ENCODE assay signal across 1 cellular context in the genomic region with DNA sequence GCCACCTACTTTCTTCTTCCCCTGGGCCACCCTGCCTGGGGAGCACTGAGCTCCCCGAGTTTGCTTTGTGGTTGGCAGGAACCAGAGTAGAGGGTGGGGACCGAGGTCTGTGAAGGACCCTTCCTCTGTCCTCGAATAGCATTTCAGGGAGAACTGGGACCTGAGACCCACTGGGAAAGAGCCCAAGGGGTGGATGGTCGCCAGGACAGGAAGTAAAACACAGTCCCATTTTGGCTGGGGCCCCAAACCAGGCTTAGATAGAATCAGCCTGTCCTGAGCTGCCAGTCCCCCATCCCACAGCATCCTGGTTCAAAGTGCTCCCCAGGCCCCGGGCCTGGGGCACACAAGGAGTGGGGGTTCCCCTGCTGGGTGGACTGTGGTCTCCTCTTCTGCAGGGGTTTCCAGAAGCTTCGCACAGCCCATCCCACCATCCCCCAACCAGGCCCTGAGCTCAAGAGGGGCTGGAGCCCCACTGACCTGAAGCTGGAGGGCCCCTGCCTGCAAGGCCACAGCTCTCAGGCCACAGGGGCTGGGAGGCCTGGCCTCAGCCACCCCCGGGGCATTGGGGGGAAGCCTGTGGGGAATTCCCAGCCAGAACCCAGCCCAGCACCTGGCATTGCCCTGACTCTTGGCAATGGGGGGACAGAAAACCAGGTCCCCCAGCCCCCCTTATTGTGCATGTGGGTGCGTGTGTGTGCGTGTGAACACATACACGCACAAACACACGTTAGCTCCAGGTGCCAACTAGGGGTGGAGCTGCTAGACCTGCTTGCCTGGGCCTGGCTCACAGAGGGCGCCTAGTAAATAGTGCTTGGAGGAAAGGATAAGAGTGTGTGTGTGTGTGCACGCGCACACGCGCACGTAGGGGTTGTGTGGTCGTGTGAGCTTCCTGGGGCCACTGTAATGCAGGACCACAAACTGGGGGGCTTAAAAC.
TF ChIP-seq lines count a peak whose summit lies in the region.

No MANE protein-coding gene starts in this region.

TF ChIP-seq in HepG2, 621 proteins besides CTCF, POLR2A, EP300 and RAD21 (continued from another document and continues in another):
- TF ChIP-seq, protein P1, sequence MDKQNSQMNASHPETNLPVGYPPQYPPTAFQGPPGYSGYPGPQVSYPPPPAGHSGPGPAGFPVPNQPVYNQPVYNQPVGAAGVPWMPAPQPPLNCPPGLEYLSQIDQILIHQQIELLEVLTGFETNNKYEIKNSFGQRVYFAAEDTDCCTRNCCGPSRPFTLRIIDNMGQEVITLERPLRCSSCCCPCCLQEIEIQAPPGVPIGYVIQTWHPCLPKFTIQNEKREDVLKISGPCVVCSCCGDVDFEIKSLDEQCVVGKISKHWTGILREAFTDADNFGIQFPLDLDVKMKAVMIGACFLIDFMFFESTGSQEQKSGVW (CRISPR knock-in tag; IDR thresholded peaks at IDR 0.05; ENCODE audit: borderline replicate concordance): no peak
- TF ChIP-seq, protein P2, sequence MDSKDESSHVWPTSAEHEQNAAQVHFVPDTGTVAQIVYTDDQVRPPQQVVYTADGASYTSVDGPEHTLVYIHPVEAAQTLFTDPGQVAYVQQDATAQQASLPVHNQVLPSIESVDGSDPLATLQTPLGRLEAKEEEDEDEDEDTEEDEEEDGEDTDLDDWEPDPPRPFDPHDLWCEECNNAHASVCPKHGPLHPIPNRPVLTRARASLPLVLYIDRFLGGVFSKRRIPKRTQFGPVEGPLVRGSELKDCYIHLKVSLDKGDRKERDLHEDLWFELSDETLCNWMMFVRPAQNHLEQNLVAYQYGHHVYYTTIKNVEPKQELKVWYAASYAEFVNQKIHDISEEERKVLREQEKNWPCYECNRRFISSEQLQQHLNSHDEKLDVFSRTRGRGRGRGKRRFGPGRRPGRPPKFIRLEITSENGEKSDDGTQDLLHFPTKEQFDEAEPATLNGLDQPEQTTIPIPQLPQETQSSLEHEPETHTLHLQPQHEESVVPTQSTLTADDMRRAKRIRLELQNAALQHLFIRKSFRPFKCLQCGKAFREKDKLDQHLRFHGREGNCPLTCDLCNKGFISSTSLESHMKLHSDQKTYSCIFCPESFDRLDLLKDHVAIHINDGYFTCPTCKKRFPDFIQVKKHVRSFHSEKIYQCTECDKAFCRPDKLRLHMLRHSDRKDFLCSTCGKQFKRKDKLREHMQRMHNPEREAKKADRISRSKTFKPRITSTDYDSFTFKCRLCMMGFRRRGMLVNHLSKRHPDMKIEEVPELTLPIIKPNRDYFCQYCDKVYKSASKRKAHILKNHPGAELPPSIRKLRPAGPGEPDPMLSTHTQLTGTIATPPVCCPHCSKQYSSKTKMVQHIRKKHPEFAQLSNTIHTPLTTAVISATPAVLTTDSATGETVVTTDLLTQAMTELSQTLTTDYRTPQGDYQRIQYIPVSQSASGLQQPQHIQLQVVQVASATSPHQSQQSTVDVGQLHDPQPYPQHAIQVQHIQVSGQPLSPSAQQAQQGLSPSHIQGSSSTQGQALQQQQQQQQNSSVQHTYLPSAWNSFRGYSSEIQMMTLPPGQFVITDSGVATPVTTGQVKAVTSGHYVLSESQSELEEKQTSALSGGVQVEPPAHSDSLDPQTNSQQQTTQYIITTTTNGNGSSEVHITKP (CRISPR knock-in tag; IDR thresholded peaks at IDR 0.05; ENCODE audit: low read depth): no peak
- TF ChIP-seq ZNF333 (CRISPR knock-in tag; IDR thresholded peaks at IDR 0.05; ENCODE audit: borderline replicate concordance) (peak; percentile 19; the same call in 1 of the 2 replicates), KMT2B (CRISPR knock-in tag; IDR thresholded peaks at IDR 0.05) (no peak; the same call in 1 of the 2 replicates), CHD4 (IDR thresholded peaks at IDR 0.05; ENCODE audit: borderline replicate concordance, low read length) (peak; percentile 90), ZNF354B (CRISPR knock-in tag; IDR thresholded peaks at IDR 0.05) (0 out of 2 replicates have a peak, but pooled peaks have one; percentile 11), AGO2 (optimal IDR thresholded peaks at IDR 0.05; ENCODE audit: low read depth, low read length) (peak; percentile 10), NRL (CRISPR knock-in tag; IDR thresholded peaks at IDR 0.05; ENCODE audit: borderline replicate concordance) (peak; percentile 43; the same call in 1 of the 2 replicates), MYC (CRISPR knock-in tag; IDR thresholded peaks at IDR 0.05; ENCODE audit: borderline replicate concordance) (no peak), ZNF326 (CRISPR knock-in tag; IDR thresholded peaks at IDR 0.05; ENCODE audit: borderline replicate concordance) (no peak), BCL6 (CRISPR knock-in tag; IDR thresholded peaks at IDR 0.05) (0 out of 2 replicates have a peak, but pooled peaks have one; percentile 1), KAT7 (CRISPR knock-in tag; IDR thresholded peaks at IDR 0.05; ENCODE audit: borderline replicate concordance) (no peak), ZNF430 (CRISPR knock-in tag; IDR thresholded peaks at IDR 0.05) (0 out of 2 replicates have a peak, but pooled peaks have one; percentile 62), ESRRA (CRISPR knock-in tag; IDR thresholded peaks at IDR 0.05; ENCODE audit: low read depth) (0 out of 2 replicates have a peak, but pooled peaks have one; percentile 35), ZNF556 (CRISPR knock-in tag; IDR thresholded peaks at IDR 0.05; ENCODE audit: borderline replicate concordance) (0 out of 2 replicates have a peak, but pooled peaks have one; percentile 21), ZNF234 (CRISPR knock-in tag; conservative IDR thresholded peaks at IDR 0.05) (no peak)
- TF ChIP-seq, protein P3, sequence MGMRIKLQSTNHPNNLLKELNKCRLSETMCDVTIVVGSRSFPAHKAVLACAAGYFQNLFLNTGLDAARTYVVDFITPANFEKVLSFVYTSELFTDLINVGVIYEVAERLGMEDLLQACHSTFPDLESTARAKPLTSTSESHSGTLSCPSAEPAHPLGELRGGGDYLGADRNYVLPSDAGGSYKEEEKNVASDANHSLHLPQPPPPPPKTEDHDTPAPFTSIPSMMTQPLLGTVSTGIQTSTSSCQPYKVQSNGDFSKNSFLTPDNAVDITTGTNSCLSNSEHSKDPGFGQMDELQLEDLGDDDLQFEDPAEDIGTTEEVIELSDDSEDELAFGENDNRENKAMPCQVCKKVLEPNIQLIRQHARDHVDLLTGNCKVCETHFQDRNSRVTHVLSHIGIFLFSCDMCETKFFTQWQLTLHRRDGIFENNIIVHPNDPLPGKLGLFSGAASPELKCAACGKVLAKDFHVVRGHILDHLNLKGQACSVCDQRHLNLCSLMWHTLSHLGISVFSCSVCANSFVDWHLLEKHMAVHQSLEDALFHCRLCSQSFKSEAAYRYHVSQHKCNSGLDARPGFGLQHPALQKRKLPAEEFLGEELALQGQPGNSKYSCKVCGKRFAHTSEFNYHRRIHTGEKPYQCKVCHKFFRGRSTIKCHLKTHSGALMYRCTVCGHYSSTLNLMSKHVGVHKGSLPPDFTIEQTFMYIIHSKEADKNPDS (CRISPR knock-in tag; IDR thresholded peaks at IDR 0.05): no peak
- TF ChIP-seq, protein P4, sequence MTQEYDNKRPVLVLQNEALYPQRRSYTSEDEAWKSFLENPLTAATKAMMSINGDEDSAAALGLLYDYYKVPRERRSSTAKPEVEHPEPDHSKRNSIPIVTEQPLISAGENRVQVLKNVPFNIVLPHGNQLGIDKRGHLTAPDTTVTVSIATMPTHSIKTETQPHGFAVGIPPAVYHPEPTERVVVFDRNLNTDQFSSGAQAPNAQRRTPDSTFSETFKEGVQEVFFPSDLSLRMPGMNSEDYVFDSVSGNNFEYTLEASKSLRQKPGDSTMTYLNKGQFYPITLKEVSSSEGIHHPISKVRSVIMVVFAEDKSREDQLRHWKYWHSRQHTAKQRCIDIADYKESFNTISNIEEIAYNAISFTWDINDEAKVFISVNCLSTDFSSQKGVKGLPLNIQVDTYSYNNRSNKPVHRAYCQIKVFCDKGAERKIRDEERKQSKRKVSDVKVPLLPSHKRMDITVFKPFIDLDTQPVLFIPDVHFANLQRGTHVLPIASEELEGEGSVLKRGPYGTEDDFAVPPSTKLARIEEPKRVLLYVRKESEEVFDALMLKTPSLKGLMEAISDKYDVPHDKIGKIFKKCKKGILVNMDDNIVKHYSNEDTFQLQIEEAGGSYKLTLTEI (CRISPR knock-in tag; conservative IDR thresholded peaks at IDR 0.05): no peak
- TF ChIP-seq, protein P5, sequence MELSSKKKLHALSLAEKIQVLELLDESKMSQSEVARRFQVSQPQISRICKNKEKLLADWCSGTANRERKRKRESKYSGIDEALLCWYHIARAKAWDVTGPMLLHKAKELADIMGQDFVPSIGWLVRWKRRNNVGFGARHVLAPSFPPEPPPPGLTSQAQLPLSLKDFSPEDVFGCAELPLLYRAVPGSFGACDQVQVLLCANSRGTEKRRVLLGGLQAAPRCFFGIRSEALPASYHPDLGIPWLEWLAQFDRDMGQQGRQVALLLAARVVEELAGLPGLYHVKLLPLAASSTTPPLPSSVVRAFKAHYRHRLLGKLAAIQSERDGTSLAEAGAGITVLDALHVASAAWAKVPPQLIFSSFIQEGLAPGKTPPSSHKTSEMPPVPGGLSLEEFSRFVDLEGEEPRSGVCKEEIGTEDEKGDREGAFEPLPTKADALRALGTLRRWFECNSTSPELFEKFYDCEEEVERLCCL (CRISPR knock-in tag; IDR thresholded peaks at IDR 0.05; ENCODE audit: borderline replicate concordance): no peak
- TF ChIP-seq, protein P6, sequence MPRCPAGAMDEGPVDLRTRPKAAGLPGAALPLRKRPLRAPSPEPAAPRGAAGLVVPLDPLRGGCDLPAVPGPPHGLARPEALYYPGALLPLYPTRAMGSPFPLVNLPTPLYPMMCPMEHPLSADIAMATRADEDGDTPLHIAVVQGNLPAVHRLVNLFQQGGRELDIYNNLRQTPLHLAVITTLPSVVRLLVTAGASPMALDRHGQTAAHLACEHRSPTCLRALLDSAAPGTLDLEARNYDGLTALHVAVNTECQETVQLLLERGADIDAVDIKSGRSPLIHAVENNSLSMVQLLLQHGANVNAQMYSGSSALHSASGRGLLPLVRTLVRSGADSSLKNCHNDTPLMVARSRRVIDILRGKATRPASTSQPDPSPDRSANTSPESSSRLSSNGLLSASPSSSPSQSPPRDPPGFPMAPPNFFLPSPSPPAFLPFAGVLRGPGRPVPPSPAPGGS (CRISPR knock-in tag; IDR thresholded peaks at IDR 0.05): no peak; the same call in none of the 2 replicates
- TF ChIP-seq, protein P7, sequence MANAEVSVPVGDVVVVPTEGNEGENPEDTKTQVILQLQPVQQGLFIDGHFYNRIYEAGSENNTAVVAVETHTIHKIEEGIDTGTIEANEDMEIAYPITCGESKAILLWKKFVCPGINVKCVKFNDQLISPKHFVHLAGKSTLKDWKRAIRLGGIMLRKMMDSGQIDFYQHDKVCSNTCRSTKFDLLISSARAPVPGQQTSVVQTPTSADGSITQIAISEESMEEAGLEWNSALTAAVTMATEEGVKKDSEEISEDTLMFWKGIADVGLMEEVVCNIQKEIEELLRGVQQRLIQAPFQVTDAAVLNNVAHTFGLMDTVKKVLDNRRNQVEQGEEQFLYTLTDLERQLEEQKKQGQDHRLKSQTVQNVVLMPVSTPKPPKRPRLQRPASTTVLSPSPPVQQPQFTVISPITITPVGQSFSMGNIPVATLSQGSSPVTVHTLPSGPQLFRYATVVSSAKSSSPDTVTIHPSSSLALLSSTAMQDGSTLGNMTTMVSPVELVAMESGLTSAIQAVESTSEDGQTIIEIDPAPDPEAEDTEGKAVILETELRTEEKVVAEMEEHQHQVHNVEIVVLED (CRISPR knock-in tag; IDR thresholded peaks at IDR 0.05; ENCODE audit: borderline replicate concordance): no peak
- TF ChIP-seq, protein P8, sequence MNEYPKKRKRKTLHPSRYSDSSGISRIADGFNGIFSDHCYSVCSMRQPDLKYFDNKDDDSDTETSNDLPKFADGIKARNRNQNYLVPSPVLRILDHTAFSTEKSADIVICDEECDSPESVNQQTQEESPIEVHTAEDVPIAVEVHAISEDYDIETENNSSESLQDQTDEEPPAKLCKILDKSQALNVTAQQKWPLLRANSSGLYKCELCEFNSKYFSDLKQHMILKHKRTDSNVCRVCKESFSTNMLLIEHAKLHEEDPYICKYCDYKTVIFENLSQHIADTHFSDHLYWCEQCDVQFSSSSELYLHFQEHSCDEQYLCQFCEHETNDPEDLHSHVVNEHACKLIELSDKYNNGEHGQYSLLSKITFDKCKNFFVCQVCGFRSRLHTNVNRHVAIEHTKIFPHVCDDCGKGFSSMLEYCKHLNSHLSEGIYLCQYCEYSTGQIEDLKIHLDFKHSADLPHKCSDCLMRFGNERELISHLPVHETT (CRISPR knock-in tag; conservative IDR thresholded peaks at IDR 0.05): no peak
- TF ChIP-seq, protein P9, sequence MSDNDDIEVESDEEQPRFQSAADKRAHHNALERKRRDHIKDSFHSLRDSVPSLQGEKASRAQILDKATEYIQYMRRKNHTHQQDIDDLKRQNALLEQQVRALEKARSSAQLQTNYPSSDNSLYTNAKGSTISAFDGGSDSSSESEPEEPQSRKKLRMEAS (IDR thresholded peaks at IDR 0.05): peak; percentile 45; the same call in 1 of the 2 replicates
- TF ChIP-seq, protein P10, sequence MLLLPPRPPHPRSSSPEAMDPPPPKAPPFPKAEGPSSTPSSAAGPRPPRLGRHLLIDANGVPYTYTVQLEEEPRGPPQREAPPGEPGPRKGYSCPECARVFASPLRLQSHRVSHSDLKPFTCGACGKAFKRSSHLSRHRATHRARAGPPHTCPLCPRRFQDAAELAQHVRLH (CRISPR knock-in tag; IDR thresholded peaks at IDR 0.05; ENCODE audit: borderline replicate concordance, low read depth): no peak
- TF ChIP-seq, protein P11, sequence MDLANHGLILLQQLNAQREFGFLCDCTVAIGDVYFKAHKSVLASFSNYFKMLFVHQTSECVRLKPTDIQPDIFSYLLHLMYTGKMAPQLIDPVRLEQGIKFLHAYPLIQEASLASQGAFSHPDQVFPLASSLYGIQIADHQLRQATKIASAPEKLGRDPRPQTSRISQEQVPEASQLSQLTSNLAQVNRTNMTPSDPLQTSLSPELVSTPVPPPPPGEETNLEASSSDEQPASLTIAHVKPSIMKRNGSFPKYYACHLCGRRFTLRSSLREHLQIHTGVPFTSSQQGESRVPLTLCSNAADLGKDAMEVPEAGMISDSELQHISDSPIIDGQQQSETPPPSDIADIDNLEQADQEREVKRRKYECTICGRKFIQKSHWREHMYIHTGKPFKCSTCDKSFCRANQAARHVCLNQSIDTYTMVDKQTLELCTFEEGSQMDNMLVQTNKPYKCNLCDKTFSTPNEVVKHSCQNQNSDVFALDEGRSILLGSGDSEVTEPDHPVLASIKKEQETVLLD (CRISPR knock-in tag; IDR thresholded peaks at IDR 0.05; ENCODE audit: low read depth): no peak
- TF ChIP-seq, protein P12, sequence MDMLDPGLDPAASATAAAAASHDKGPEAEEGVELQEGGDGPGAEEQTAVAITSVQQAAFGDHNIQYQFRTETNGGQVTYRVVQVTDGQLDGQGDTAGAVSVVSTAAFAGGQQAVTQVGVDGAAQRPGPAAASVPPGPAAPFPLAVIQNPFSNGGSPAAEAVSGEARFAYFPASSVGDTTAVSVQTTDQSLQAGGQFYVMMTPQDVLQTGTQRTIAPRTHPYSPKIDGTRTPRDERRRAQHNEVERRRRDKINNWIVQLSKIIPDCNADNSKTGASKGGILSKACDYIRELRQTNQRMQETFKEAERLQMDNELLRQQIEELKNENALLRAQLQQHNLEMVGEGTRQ (IDR thresholded peaks at IDR 0.05; ENCODE audit: low read depth, low read length): no peak
- TF ChIP-seq, protein P12 (CRISPR knock-in tag; IDR thresholded peaks at IDR 0.05; ENCODE audit: borderline replicate concordance): no peak
